ENCODE assay signal across 21 cellular contexts in the genomic region with DNA sequence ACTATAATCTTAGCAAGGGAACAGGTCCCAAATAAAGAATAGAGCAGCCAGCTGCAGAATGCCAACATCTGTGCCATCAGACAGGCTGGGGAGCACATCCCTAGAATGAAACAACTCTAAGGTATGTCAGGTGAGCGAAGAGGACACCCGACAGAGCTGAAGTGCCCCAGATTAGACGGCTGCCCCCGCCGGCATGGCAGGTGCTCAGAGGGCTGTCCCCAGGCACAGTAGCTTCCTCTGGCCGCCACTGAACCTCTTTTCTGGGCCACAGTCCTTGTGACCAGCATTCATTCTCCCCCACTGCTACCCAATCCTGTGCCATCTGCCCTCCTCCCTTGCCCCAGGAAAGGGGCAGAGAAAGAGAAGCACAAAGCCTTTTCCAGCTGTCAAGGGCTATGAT. TPM values are rescaled to one million over a fixed set of nuclear protein-coding genes. Genes with fewer than 3 reads are reported as not detected.
DNase-seq lines count a peak whose midpoint lies in the region; ATAC-seq, FAIRE-seq and TF ChIP-seq lines count a peak whose summit lies in the region.
"Had no signal": no experiment of that assay in that cellular context is flagged by ENCODE, and none has a peak within 500 bp of the region (broad histone marks: within the 10 kb centered on the region; RNA-seq: fewer than 3 reads in every experiment).

No MANE protein-coding gene starts in this region.

- peak overlapping the region in 3 of 4 donors; percentile 33 to 70 (median 43) for H3K4me3 Mint-ChIP-seq in CD4-positive, CD25-positive, alpha-beta regulatory T cell
- H3K4me3 Mint-ChIP-seq in CD8-positive, alpha-beta T cell, result peak overlapping the region; percentile 62
- H3K4me3 Mint-ChIP-seq in activated CD8-positive, alpha-beta T cell treated with anti-CD3 and anti-CD28 coated beads, Interleukin-2, amount 10 ng/mL, durations not matched to agents 7 days and 5 days, result no peak overlapping the region
- H3K4me3 Mint-ChIP-seq: H9 had no signal

- no peak overlapping the region for H3K9ac ChIP-seq in kidney (ENCODE audit: low read length in 2 of 2)

- H3K4me3 ChIP-seq in CD4-positive, CD25-positive, alpha-beta regulatory T cell (ENCODE audit: low read depth, low read length), result no peak overlapping the region
- H3K4me3 ChIP-seq in CD8-positive, alpha-beta T cell (ENCODE audit: low read depth, low read length), result peak overlapping the region; percentile 16
- H3K4me3 ChIP-seq in kidney (ENCODE audit: low read length in 2 of 2), result no peak overlapping the region
- H3K4me3 ChIP-seq: colonic mucosa, prostate gland had no signal

- in situ Hi-C loops in GM13976 (cut with MboI; ENCODE audit: low sequenced_read_pairs, unreplicated experiment), result no loop called here

- POLR2A ChIA-PET in CD8-positive, alpha-beta T cell (lab: Charles Lee), result interaction anchor here (0.8 to 7.7 kb wide), 4 partner anchors 11 to 40 kb away, joined by 3 to 51 read pairs (median 9); partner anchors contain the start of gene RGS10
- POLR2A ChIA-PET in activated CD8-positive, alpha-beta T cell treated with anti-CD3 and anti-CD28 coated beads, Interleukin-2, amount 10 ng/mL, durations not matched to agents 7 days and 5 days (lab: Charles Lee), result interaction anchor here (1.4 kb wide), 1 partner anchor 11 kb away, joined by 6 read pairs; no protein-coding TSS in a partner anchor

- peaks cover 30% of the 10 kb centered on the region for H3K36me3 Mint-ChIP-seq in CD4-positive, CD25-positive, alpha-beta regulatory T cell
- H3K36me3 Mint-ChIP-seq in CD8-positive, alpha-beta T cell, result peaks cover 39% of the 10 kb centered on the region
- H3K36me3 Mint-ChIP-seq in activated CD8-positive, alpha-beta T cell treated with anti-CD3 and anti-CD28 coated beads, Interleukin-2, amount 10 ng/mL, durations not matched to agents 7 days and 5 days (ENCODE audit: low read depth), result peaks cover 81% of the 10 kb centered on the region
- H3K36me3 Mint-ChIP-seq: brain had no signal

- H3K4me1 Mint-ChIP-seq in CD4-positive, CD25-positive, alpha-beta regulatory T cell, result peaks cover 13 to 91% (median 59%) of the 10 kb centered on the region in 4 donors
- H3K4me1 Mint-ChIP-seq in CD8-positive, alpha-beta T cell (ENCODE audit: low read depth), result peaks cover 90% of the 10 kb centered on the region
- H3K4me1 Mint-ChIP-seq in activated CD8-positive, alpha-beta T cell treated with anti-CD3 and anti-CD28 coated beads, Interleukin-2, amount 10 ng/mL, durations not matched to agents 7 days and 5 days (ENCODE audit: low read depth), result peaks cover 94% of the 10 kb centered on the region

- peaks cover 22% of the 10 kb centered on the region for H3K36me3 ChIP-seq in CD4-positive, CD25-positive, alpha-beta regulatory T cell (ENCODE audit: control insufficient read depth, insufficient read depth, low read length)
- no peaks in the 10 kb centered on the region for H3K36me3 ChIP-seq in CD8-positive, alpha-beta T cell (ENCODE audit: insufficient read depth, low read length)
- no peaks in the 10 kb centered on the region for H3K36me3 ChIP-seq in kidney (ENCODE audit: control insufficient read depth in 1 of 2, insufficient read depth in 2 of 2, low read length in 2 of 2)
- H3K36me3 ChIP-seq: colonic mucosa, prostate gland had no signal

- H3K27me3 ChIP-seq in CD4-positive, CD25-positive, alpha-beta regulatory T cell (ENCODE audit: control insufficient read depth, insufficient read depth, low read length), result no peaks in the 10 kb centered on the region
- H3K27me3 ChIP-seq in CD8-positive, alpha-beta T cell (ENCODE audit: insufficient read depth, low read length), result no peaks in the 10 kb centered on the region
- H3K27me3 ChIP-seq: colonic mucosa had no signal

- TF ChIP-seq CTCF in CD8-positive, alpha-beta T cell (IDR thresholded peaks at IDR 0.05), result no peak
- no peak for TF ChIP-seq CTCF in kidney (IDR thresholded peaks at IDR 0.05; ENCODE audit: borderline replicate concordance, extremely low read depth, insufficient read depth)
- TF ChIP-seq CTCF in GM13976 (IDR thresholded peaks at IDR 0.05; ENCODE audit: borderline replicate concordance, control extremely low read depth, extremely low read depth, insufficient read depth, missing control alignments), result no peak

- peak overlapping the region; percentile 85 for H3K27ac ChIP-seq in CD4-positive, CD25-positive, alpha-beta regulatory T cell (ENCODE audit: insufficient read depth, low read length, poor library complexity, severe bottlenecking)
- H3K27ac ChIP-seq in CD8-positive, alpha-beta T cell (ENCODE audit: low read depth, low read length), result peak overlapping the region; percentile 19
- H3K27ac ChIP-seq in kidney (ENCODE audit: low read depth in 2 of 2, low read length in 2 of 2), result no peak overlapping the region
- no peak overlapping the region for H3K27ac ChIP-seq in caudate nucleus (ENCODE audit: low read depth, low read length)
- H3K27ac ChIP-seq: colonic mucosa, prostate gland had no signal

- H3K4me1 ChIP-seq in CD4-positive, CD25-positive, alpha-beta regulatory T cell (ENCODE audit: control insufficient read depth, insufficient read depth, low read length, poor library complexity, severe bottlenecking), result peaks cover 57% of the 10 kb centered on the region
- peaks cover 93% of the 10 kb centered on the region for H3K4me1 ChIP-seq in CD8-positive, alpha-beta T cell (ENCODE audit: insufficient read depth, low read length)
- H3K4me1 ChIP-seq in kidney (ENCODE audit: control insufficient read depth in 1 of 2, insufficient read depth in 1 of 2, low read depth in 1 of 2, low read length in 2 of 2), result peaks cover 0 to 2% of the 10 kb centered on the region in 2 donors
- H3K4me1 ChIP-seq: colonic mucosa, prostate gland had no signal

- no peak for ATAC-seq in CD4-positive, CD25-positive, alpha-beta regulatory T cell (ENCODE audit: low read depth in 2 of 2)
- ATAC-seq in CD8-positive, alpha-beta T cell, result no peak
- no peak for ATAC-seq in activated CD8-positive, alpha-beta T cell treated with anti-CD3 and anti-CD28 coated beads, Interleukin-2, amount 10 ng/mL, durations not matched to agents 7 days and 5 days
- no peak for ATAC-seq in GM18517 (IDR thresholded peaks at IDR 0.05; ENCODE audit: unreplicated experiment)
- ATAC-seq in GM18868 (IDR thresholded peaks at IDR 0.05; ENCODE audit: unreplicated experiment), result no peak
- ATAC-seq: left colon had no signal

- intact Hi-C loops in CD8-positive, alpha-beta T cell (cut with DNase I, micrococcal nuclease), result loop anchor here (2.0 to 5.0 kb wide), 5 partner anchors 40 to 293 kb away; partner anchors contain the start of genes TIAL1 (in 2 of the 2) and GRK5 (in 1 of the 2)
- intact Hi-C loops in kidney (cut with DNase I), result no loop called here

- no peaks in the 10 kb centered on the region for H3K9me3 ChIP-seq in CD4-positive, CD25-positive, alpha-beta regulatory T cell (ENCODE audit: control insufficient read depth in 2 of 2, low read length in 2 of 2)
- H3K9me3 ChIP-seq in CD8-positive, alpha-beta T cell (ENCODE audit: low read length), result no peaks in the 10 kb centered on the region
- no peaks in the 10 kb centered on the region for H3K9me3 ChIP-seq in kidney (ENCODE audit: control insufficient read depth in 1 of 2, low read length in 2 of 2)
- H3K9me3 ChIP-seq: colonic mucosa, prostate gland had no signal

- FAIRE-seq in kidney (lab: Jason Lieb, UNC), result no peak
- FAIRE-seq: small intestine had no signal

- H3K27ac Mint-ChIP-seq in CD4-positive, CD25-positive, alpha-beta regulatory T cell, result peak overlapping the region; percentile 91 to 97 (median 93)
- peak overlapping the region; percentile 99 for H3K27ac Mint-ChIP-seq in CD8-positive, alpha-beta T cell
- peak overlapping the region; percentile 98 for H3K27ac Mint-ChIP-seq in activated CD8-positive, alpha-beta T cell treated with anti-CD3 and anti-CD28 coated beads, Interleukin-2, amount 10 ng/mL, durations not matched to agents 7 days and 5 days
- H3K27ac Mint-ChIP-seq: H9 had no signal

- DNase-seq in CD4-positive, CD25-positive, alpha-beta regulatory T cell, result no peak
- DNase-seq in CD8-positive, alpha-beta T cell, result no peak
- no peak for DNase-seq in activated CD8-positive, alpha-beta T cell treated with anti-CD3 and anti-CD28 coated beads, Interleukin-2, amount 10 ng/mL, durations not matched to agents 7 days and 5 days
- DNase-seq in kidney (peak; percentile 34), caudate nucleus (lab: John Stamatoyannopoulos, UW) (no peak), GM13976 (ENCODE audit: low spot score) (no peak)
- DNase-seq: activated CD4-positive, CD25-positive, alpha-beta regulatory T cell; colonic mucosa; DMS79; H9; left colon; NCI-H1092 treated with DMSO at 0.1 percent for 48 hours; NCI-H2081 treated with DMSO at 0.1 percent for 48 hours; NCI-H446 treated with DMSO at 0.1 percent for 48 hours; small intestine; stimulated activated CD4-positive, alpha-beta T cell treated with anti-CD3 and anti-CD28 coated beads, Interleukin-4, amount 100 ng/mL, for 1 hour; T1000 had no signal

- H3K27me3 Mint-ChIP-seq in CD4-positive, CD25-positive, alpha-beta regulatory T cell, result no peaks in the 10 kb centered on the region
- no peaks in the 10 kb centered on the region for H3K27me3 Mint-ChIP-seq in CD8-positive, alpha-beta T cell (ENCODE audit: low read depth)
- H3K27me3 Mint-ChIP-seq in activated CD8-positive, alpha-beta T cell treated with anti-CD3 and anti-CD28 coated beads, Interleukin-2, amount 10 ng/mL, durations not matched to agents 7 days and 5 days (ENCODE audit: low read depth), result no peaks in the 10 kb centered on the region
- H3K27me3 Mint-ChIP-seq: brain had no signal

- CTCF ChIA-PET in CD8-positive, alpha-beta T cell (lab: Charles Lee), result interaction anchor here (1.0 to 7.0 kb wide), 8 partner anchors 11 to 293 kb away, joined by 3 to 52 read pairs (median 8); partner anchors contain the start of genes GRK5 and RGS10
- CTCF ChIA-PET in activated CD8-positive, alpha-beta T cell treated with anti-CD3 and anti-CD28 coated beads, Interleukin-2, amount 10 ng/mL, durations not matched to agents 7 days and 5 days (lab: Charles Lee), result interaction anchor here (0.8 to 4.6 kb wide), 6 partner anchors 11 to 311 kb away, joined by 3 to 36 read pairs (median 4); partner anchors contain the start of gene RGS10

- H3K9me3 Mint-ChIP-seq in CD4-positive, CD25-positive, alpha-beta regulatory T cell, result no peaks in the 10 kb centered on the region
- H3K9me3 Mint-ChIP-seq in CD8-positive, alpha-beta T cell, result no peaks in the 10 kb centered on the region
- no peaks in the 10 kb centered on the region for H3K9me3 Mint-ChIP-seq in activated CD8-positive, alpha-beta T cell treated with anti-CD3 and anti-CD28 coated beads, Interleukin-2, amount 10 ng/mL, durations not matched to agents 7 days and 5 days (ENCODE audit: insufficient read depth)
- H3K9me3 Mint-ChIP-seq: brain, H9 had no signal

RNA-seq across cellular contexts. Expression of gene RGS10, which starts 41.7 kb away (rescaled TPM):
- 85.7 TPM for total RNA-seq in CD4-positive, CD25-positive, alpha-beta regulatory T cell
- polyA plus RNA-seq in CD4-positive, CD25-positive, alpha-beta regulatory T cell, result 100 to 1,000 TPM; 165 to 188 (median 183) TPM
- 100 to 1,000 TPM; 145 to 152 TPM for total RNA-seq in CD8-positive, alpha-beta T cell
- 100 to 1,000 TPM; 166 TPM for total RNA-seq in activated CD8-positive, alpha-beta T cell treated with anti-CD3 and anti-CD28 coated beads, Interleukin-2, amount 10 ng/mL, durations not matched to agents 7 days and 5 days
- 19.9 TPM for total RNA-seq in kidney
- 25.4 TPM for polyA plus RNA-seq in kidney (ENCODE audit: insufficient read depth, low read depth, low replicate concordance)

Comparison
In these comparisons a context has a peak if more than half of its experiments do, and no peak if none do; other contexts are left out.
1. H3K27ac ChIP-seq: peak in CD4-positive, CD25-positive, alpha-beta regulatory T cell (single experiment) and CD8-positive, alpha-beta T cell (single experiment); none in kidney (0 of 2) and caudate nucleus (single experiment).
2. Peak in every context shown above with its lines, with median percentiles within 50 percentile points of each other: H3K27ac Mint-ChIP-seq.